ENCODE assay signal across 8 cellular contexts in genomic region chr6:25717856-25718740, GRCh38. TPM values are rescaled to one million over a fixed set of nuclear protein-coding genes. Genes with fewer than 3 reads are reported as not detected.
DNase-seq lines count a peak whose midpoint lies in the region; ATAC-seq and TF ChIP-seq lines count a peak whose summit lies in the region.

No MANE protein-coding gene starts in this region.

- H3K4me2 ChIP-seq in neural cell (ENCODE audit: low read length) = no peak overlapping the region

- H3K4me3 ChIP-seq in AG04449 (ENCODE audit: low read depth, low read length) (no peak overlapping the region), choroid plexus epithelial cell (ENCODE audit: low read depth, low read length) (no peak overlapping the region), neural cell (ENCODE audit: low read length) (no peak overlapping the region)

- TF ChIP-seq RAD21 in neural cell (conservative IDR thresholded peaks at IDR 0.05) = peak; percentile 72

- H3K9me2 ChIP-seq in neural cell (ENCODE audit: insufficient read depth, low read length) = no peaks in the 10 kb centered on the region

- no peaks in the 10 kb centered on the region for H3K79me2 ChIP-seq in neural cell (replicated peaks; ENCODE audit: insufficient read depth, low read length)

- POLR2A ChIA-PET in AG04449 (lab: Yijun Ruan, JAX) = no interaction called here

- H3K27ac ChIP-seq in neural cell (ENCODE audit: low read length) = peak overlapping the region; percentile 25

- H3K27me3 ChIP-seq in neural cell (ENCODE audit: insufficient read depth, low read depth, low read length) = no peaks in the 10 kb centered on the region

- no peaks in the 10 kb centered on the region for H3K36me3 ChIP-seq in neural cell (ENCODE audit: insufficient read depth, low read length)

- no peaks in the 10 kb centered on the region for H3K9me3 ChIP-seq in neural cell (ENCODE audit: low read length)

- CTCF ChIA-PET in AG04449 (lab: Yijun Ruan, JAX) = interaction anchor here (0.6 to 1.4 kb wide), 15 partner anchors 11 to 508 kb away, joined by 3 to 14 read pairs (median 3); no protein-coding TSS in a partner anchor

- no peak overlapping the region for H3K9ac ChIP-seq in neural cell (ENCODE audit: low read length)

- DNase-seq in AG04449 (ENCODE audit: low read depth, low spot score) (no peak), NCI-H69 (lab: John Stamatoyannopoulos, UW) (peak; percentile 77), choroid plexus epithelial cell (ENCODE audit: low read depth) (peak; percentile 56), activated T-cell treated with anti-CD3 and anti-CD28 coated beads for 4 hours (no peak)

- no peaks in the 10 kb centered on the region for H4K20me1 ChIP-seq in neural cell (ENCODE audit: insufficient read depth)

- no peaks in the 10 kb centered on the region for H3F3A ChIP-seq in neural cell (ENCODE audit: insufficient read depth, low read length, poor library complexity, severe bottlenecking)

- H2AFZ ChIP-seq in neural cell (ENCODE audit: low read depth, low read length) = no peak overlapping the region

- ATAC-seq in HG03159 (IDR thresholded peaks at IDR 0.05; ENCODE audit: unreplicated experiment) = no peak
- ATAC-seq in GM18520 (IDR thresholded peaks at IDR 0.05; ENCODE audit: unreplicated experiment) = no peak

- TF ChIP-seq CTCF in AG04449 (IDR thresholded peaks at IDR 0.05; ENCODE audit: insufficient read depth, low read length, missing control alignments) (peak; percentile 35), GM12873 (IDR thresholded peaks at IDR 0.05; ENCODE audit: insufficient read depth, low read depth, low read length, missing control alignments) (peak; percentile 40), choroid plexus epithelial cell (conservative IDR thresholded peaks at IDR 0.05; ENCODE audit: low read depth, low read length) (peak; percentile 65), neural cell (IDR thresholded peaks at IDR 0.05; ENCODE audit: poor library complexity, severe bottlenecking) (peak; percentile 78)

- TF ChIP-seq EP300 in neural cell (conservative IDR thresholded peaks at IDR 0.05; ENCODE audit: poor library complexity, severe bottlenecking) = no peak

TF ChIP-seq in neural cell, 6 proteins besides CTCF, POLR2A, EP300 and RAD21:
- TF ChIP-seq POLR2AphosphoS5 (IDR thresholded peaks at IDR 0.05) (no peak), TAF1 (IDR thresholded peaks at IDR 0.05; ENCODE audit: low read depth) (no peak), REST (IDR thresholded peaks at IDR 0.05; ENCODE audit: borderline replicate concordance) (no peak), EZH2 (IDR thresholded peaks at IDR 0.05; ENCODE audit: borderline replicate concordance, insufficient read depth, low read length, poor library complexity, severe bottlenecking) (no peak), SMC3 (conservative IDR thresholded peaks at IDR 0.05; ENCODE audit: poor library complexity) (peak; percentile 75), MXI1 (conservative IDR thresholded peaks at IDR 0.05; ENCODE audit: poor library complexity, severe bottlenecking) (no peak)

RNA-seq across cellular contexts. Expression of gene SLC17A4, which starts 36.4 kb away (rescaled TPM):
- polyA plus RNA-seq in neural cell = 0.10 and 0.28 TPM in 2 replicates
- 0.23 TPM in 1 of 2 replicates, not detected in the other for polyA minus RNA-seq in neural cell

Comparison
In these comparisons a context has a peak if more than half of its experiments do, and no peak if none do; other contexts are left out.
1. DNase-seq: peak in NCI-H69 (single experiment) and choroid plexus epithelial cell (single experiment); none in AG04449 (single experiment) and activated T-cell treated with anti-CD3 and anti-CD28 coated beads for 4 hours (single experiment).
2. Peak in every context shown above with its lines, with median percentiles within 50 percentile points of each other: CTCF ChIP-seq.